Comparison of ENCODE assay signal across 26 cellular contexts in genomic region chr3:4574426-4574965, GRCh38.
"Had no signal": no experiment of that assay in that cellular context is flagged by ENCODE, and none has a peak within 500 bp of the region (broad histone marks: within the 10 kb centered on the region; RNA-seq: fewer than 3 reads in every experiment).

No MANE protein-coding gene starts in this region.

- DNase-seq: hypothalamus; immature natural killer cell; kidney; left colon; left lung; lower lobe of right lung; mammary epithelial cell; midbrain; mucosa of descending colon; naive thymus-derived CD4-positive, alpha-beta T cell; ovary; retina; right cardiac atrium; sigmoid colon; small intestine; spleen; stimulated activated CD4-positive, alpha-beta T cell treated with anti-CD3 and anti-CD28 coated beads, Interleukin-4, amount 100 ng/mL, for 24 hours; stimulated activated naive CD4-positive, alpha-beta T cell treated with Interleukin-2 at 50 U/mL for 16 hours; stimulated activated naive CD8-positive, alpha-beta T cell treated with anti-CD3 and anti-CD28 coated beads, Interleukin-15, amount 100 ng/mL, for 72 hours; substantia nigra; uterus had no signal

- H3K4me3 Mint-ChIP-seq: immature natural killer cell; naive thymus-derived CD4-positive, alpha-beta T cell; natural killer cell treated with Interleukin-12 subunit alpha and Interleukin-12 subunit beta and Interleukin-15 and Interleukin-18, amount 100 ng/mL, for 72 hours; stimulated activated effector memory CD8-positive, alpha-beta T cell treated with anti-CD3 and anti-CD28 coated beads, Interleukin-12 subunit alpha, Interleukin-12 subunit beta, amount 100 ng/mL, for 72 hours; stimulated activated naive CD8-positive, alpha-beta T cell treated with anti-CD3 and anti-CD28 coated beads, Interleukin-15, amount 100 ng/mL, for 72 hours; type B pancreatic cell had no signal

- H3K9me3 Mint-ChIP-seq: immature natural killer cell; naive thymus-derived CD4-positive, alpha-beta T cell; natural killer cell treated with Interleukin-12 subunit alpha and Interleukin-12 subunit beta and Interleukin-15 and Interleukin-18, amount 100 ng/mL, for 72 hours; stimulated activated effector memory CD8-positive, alpha-beta T cell treated with anti-CD3 and anti-CD28 coated beads, Interleukin-12 subunit alpha, Interleukin-12 subunit beta, amount 100 ng/mL, for 72 hours; stimulated activated naive CD8-positive, alpha-beta T cell treated with anti-CD3 and anti-CD28 coated beads, Interleukin-15, amount 100 ng/mL, for 72 hours; type B pancreatic cell had no signal

- ATAC-seq: left colon; left lung; lower lobe of right lung; mucosa of descending colon; naive thymus-derived CD4-positive, alpha-beta T cell; natural killer cell treated with Interleukin-12 subunit alpha and Interleukin-12 subunit beta and Interleukin-15 and Interleukin-18, amount 100 ng/mL, for 72 hours; right cardiac atrium; stimulated activated effector memory CD8-positive, alpha-beta T cell treated with anti-CD3 and anti-CD28 coated beads, Interleukin-12 subunit alpha, Interleukin-12 subunit beta, amount 100 ng/mL, for 72 hours; stimulated activated naive CD8-positive, alpha-beta T cell treated with anti-CD3 and anti-CD28 coated beads, Interleukin-15, amount 100 ng/mL, for 72 hours had no signal

- H3K27ac Mint-ChIP-seq: immature natural killer cell; natural killer cell treated with Interleukin-12 subunit alpha and Interleukin-12 subunit beta and Interleukin-15 and Interleukin-18, amount 100 ng/mL, for 72 hours; stimulated activated effector memory CD8-positive, alpha-beta T cell treated with anti-CD3 and anti-CD28 coated beads, Interleukin-12 subunit alpha, Interleukin-12 subunit beta, amount 100 ng/mL, for 72 hours; type B pancreatic cell had no signal

- H3K36me3 Mint-ChIP-seq: immature natural killer cell; natural killer cell treated with Interleukin-12 subunit alpha and Interleukin-12 subunit beta and Interleukin-15 and Interleukin-18, amount 100 ng/mL, for 72 hours; stimulated activated effector memory CD8-positive, alpha-beta T cell treated with anti-CD3 and anti-CD28 coated beads, Interleukin-12 subunit alpha, Interleukin-12 subunit beta, amount 100 ng/mL, for 72 hours; type B pancreatic cell had no signal

- H3K27me3 Mint-ChIP-seq: naive thymus-derived CD4-positive, alpha-beta T cell; natural killer cell treated with Interleukin-12 subunit alpha and Interleukin-12 subunit beta and Interleukin-15 and Interleukin-18, amount 100 ng/mL, for 72 hours; stimulated activated naive CD8-positive, alpha-beta T cell treated with anti-CD3 and anti-CD28 coated beads, Interleukin-15, amount 100 ng/mL, for 72 hours; type B pancreatic cell had no signal

- H3K27ac ChIP-seq: left lung, lower lobe of right lung, ovary, prostate gland, spleen, tibial nerve, uterus had no signal
